9 cellular contexts compared by ENCODE assay signal in genomic region chr21:35257413-35257812, GRCh38.
A peak's percentile ranks its signal among the peaks of the same experiment; 100 is the strongest.
DNase-seq lines count a peak whose midpoint lies in the region; ATAC-seq and TF ChIP-seq lines count a peak whose summit lies in the region.
"Had no signal": no experiment of that assay in that cellular context is flagged by ENCODE, and none has a peak within 500 bp of the region (broad histone marks: within the 10 kb centered on the region; RNA-seq: fewer than 3 reads in every experiment).

No MANE protein-coding gene starts in this region.

- TF ChIP-seq CTCF in PC-9 (conservative IDR thresholded peaks at IDR 0.05) (no peak), fibroblast of pulmonary artery (IDR thresholded peaks at IDR 0.05; ENCODE audit: low read length, missing control alignments) (no peak), retinal pigment epithelial cell (conservative IDR thresholded peaks at IDR 0.05; ENCODE audit: low read depth, low read length) (no peak)

- no TSS peak for BruUV-seq in PC-9 (replicated peaks; lab: Mats Ljungman, UMichigan)

- H3K4me3 ChIP-seq in PC-9 (0 out of 2 replicates have a peak overlapping the region, but pooled peaks have one; percentile 4), fibroblast of pulmonary artery (replicated peaks; ENCODE audit: low read depth, low read length) (no peak overlapping the region), retinal pigment epithelial cell (ENCODE audit: low read length) (no peak overlapping the region)
- H3K4me3 ChIP-seq: SK-N-MC had no signal

- H3K27ac ChIP-seq in PC-9, result peak overlapping the region; percentile 99
- H3K27ac ChIP-seq: SK-N-MC had no signal

- peak overlapping the region; percentile 75 for H3K4me2 ChIP-seq in PC-9

- H3K27me3 ChIP-seq in PC-9 (ENCODE audit: insufficient read depth, low read depth), result no peaks in the 10 kb centered on the region

- peaks cover 21% of the 10 kb centered on the region for H3F3A ChIP-seq in PC-9 (ENCODE audit: insufficient read depth, low read depth)

- ATAC-seq in HG03039 (IDR thresholded peaks at IDR 0.05; ENCODE audit: unreplicated experiment), result no peak
- no peak for ATAC-seq in GM18502 (IDR thresholded peaks at IDR 0.05; ENCODE audit: poor library complexity, unreplicated experiment)

- no peak overlapping the region for H2AFZ ChIP-seq in PC-9

- H3K36me3 ChIP-seq in PC-9 (ENCODE audit: low read depth), result no peaks in the 10 kb centered on the region

- peaks cover 42% of the 10 kb centered on the region for H3K4me1 ChIP-seq in PC-9 (replicated peaks; ENCODE audit: insufficient read depth)

- no peaks in the 10 kb centered on the region for H3K9me2 ChIP-seq in PC-9 (ENCODE audit: insufficient read depth)

- POLR2A ChIA-PET in PC-9 (lab: Charles Lee; ENCODE audit: unreplicated experiment), result interaction anchor here (0.6 to 0.7 kb wide), 2 partner anchors 27 to 188 kb away, joined by 3 read pairs; no protein-coding TSS in a partner anchor

- no peaks in the 10 kb centered on the region for H3K79me2 ChIP-seq in PC-9 (ENCODE audit: low read depth)

- intact Hi-C loops in PC-9 (cut with micrococcal nuclease; ENCODE audit: unreplicated experiment), result loop anchor here (2.0 to 10.0 kb wide), 5 partner anchors 31 to 293 kb away; no protein-coding TSS in a partner anchor

- no peaks in the 10 kb centered on the region for H4K20me1 ChIP-seq in PC-9 (ENCODE audit: insufficient read depth)

- H3K9me3 ChIP-seq in PC-9 (ENCODE audit: insufficient read depth, low read depth), result 0 out of 2 replicates have a peak, but pooled peaks cover 4% of the 10 kb centered on the region

- CTCF ChIA-PET in PC-9 (lab: Charles Lee), result no interaction called here

- DNase-seq in GM04504 (ENCODE audit: low read depth), result peak; percentile 72
- DNase-seq in PC-9, result peak; percentile 54 to 78
- DNase-seq in fibroblast of pulmonary artery (ENCODE audit: low read depth), result peak; percentile 96
- DNase-seq in retinal pigment epithelial cell (ENCODE audit: low read depth), result peak; percentile 99
- DNase-seq in activated CD8-positive, alpha-beta memory T cell treated with anti-CD3 and anti-CD28 coated beads for 24 hours, result no peak
- no peak for DNase-seq in activated CD8-positive, alpha-beta memory T cell treated with anti-CD3 and anti-CD28 coated beads, Interleukin-2, amount 50 U/mL, for 48 hours

Comparison
In these comparisons a context has a peak if more than half of its experiments do, and no peak if none do; other contexts are left out.
1. DNase-seq: peak in GM04504 (single experiment), PC-9 (2 of 2), fibroblast of pulmonary artery (single experiment) and retinal pigment epithelial cell (single experiment); none in activated CD8-positive, alpha-beta memory T cell treated with anti-CD3 and anti-CD28 coated beads for 24 hours (single experiment) and activated CD8-positive, alpha-beta memory T cell treated with anti-CD3 and anti-CD28 coated beads, Interleukin-2, amount 50 U/mL, for 48 hours (single experiment).